In genomic region chrX:123943074-123943473, GRCh38 we compare ENCODE assay signal across 24 cellular contexts.
"Had no signal": no experiment of that assay in that cellular context is flagged by ENCODE, and none has a peak within 500 bp of the region (broad histone marks: within the 10 kb centered on the region; RNA-seq: fewer than 3 reads in every experiment).

No MANE protein-coding gene starts in this region.

- H3K4me1 Mint-ChIP-seq: T-cell had no signal

- H3K27ac Mint-ChIP-seq: T-cell; T-helper 1 cell treated with Interleukin-12 subunit alpha and Interleukin-12 subunit beta and Interleukin-4 antibody, amounts not matched to agents 30 μg/mL and 1 μg/mL, for 36 hours had no signal

- H3K4me2 ChIP-seq: SK-N-SH had no signal

- H3K9ac ChIP-seq: SK-N-SH had no signal

- H3K36me3 Mint-ChIP-seq: T-cell had no signal

- H3K9me3 ChIP-seq: MG63, SK-N-SH had no signal

- FAIRE-seq: HTR-8/SVneo had no signal

- DNase-seq: IMR-90, Karpas-422, KG1, MG63, NCI-H1092, NCI-H1105 treated with DMSO at 0.1 percent for 48 hours, NCI-H1436, NCI-H1694, NCI-H187 treated with DMSO at 0.1 percent for 48 hours, NCI-H2029 treated with DMSO at 0.1 percent for 48 hours, NCI-H2171 treated with DMSO at 0.1 percent for 48 hours, NCI-H226, NCI-H510A, NCI-H524 treated with DMSO at 0.1 percent for 48 hours, NCI-H69, NCI-H774, SHP77, SK-N-SH, SW 1271, T-cell had no signal

- H3K4me3 Mint-ChIP-seq: T-cell; T-helper 1 cell treated with Interleukin-12 subunit alpha and Interleukin-12 subunit beta and Interleukin-4 antibody, amounts not matched to agents 30 μg/mL and 1 μg/mL, for 36 hours had no signal

- H3K36me3 ChIP-seq: MG63 had no signal

- H3K4me3 ChIP-seq: MG63 had no signal

- H3K27me3 ChIP-seq: MG63 had no signal

- H3K9me3 Mint-ChIP-seq: T-cell; T-helper 1 cell treated with Interleukin-12 subunit alpha and Interleukin-12 subunit beta and Interleukin-4 antibody, amounts not matched to agents 30 μg/mL and 1 μg/mL, for 36 hours had no signal

- H3K27ac ChIP-seq: HL-60, RWPE1 had no signal
